Comparison of ENCODE assay signal across 9 cellular contexts in the genomic region with DNA sequence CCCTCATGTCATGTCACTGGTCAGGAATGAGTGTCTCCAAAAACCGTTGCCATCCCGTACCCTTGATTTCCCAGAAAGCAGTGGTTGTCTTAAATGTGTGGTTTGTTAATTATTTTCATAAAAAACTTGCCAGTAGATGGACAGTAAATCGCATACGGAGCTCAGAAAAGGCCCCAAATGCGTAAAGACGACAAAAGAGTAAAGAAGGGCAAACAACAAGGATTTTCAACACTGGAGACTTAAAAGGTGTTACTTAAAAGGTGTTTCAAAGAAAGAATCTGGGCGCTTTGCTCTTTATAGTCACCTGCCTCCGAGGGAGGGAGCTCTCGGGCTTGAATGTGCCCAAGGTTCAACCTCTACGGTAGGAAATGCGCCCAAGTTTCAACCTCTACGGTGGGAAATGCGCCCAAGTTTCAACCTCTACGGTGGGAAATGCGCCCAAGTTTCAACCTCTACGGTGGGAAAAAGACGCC. TPM values are rescaled to one million over a fixed set of nuclear protein-coding genes. Genes with fewer than 3 reads are reported as not detected.
DNase-seq lines count a peak whose midpoint lies in the region; ATAC-seq and TF ChIP-seq lines count a peak whose summit lies in the region.
"Had no signal": no experiment of that assay in that cellular context is flagged by ENCODE, and none has a peak within 500 bp of the region (broad histone marks: within the 10 kb centered on the region; RNA-seq: fewer than 3 reads in every experiment).

No MANE protein-coding gene starts in this region.

- no peaks in the 10 kb centered on the region for H3K36me3 ChIP-seq in smooth muscle cell (ENCODE audit: low read depth)

- H3K27ac ChIP-seq in smooth muscle cell (ENCODE audit: low read depth), result peak overlapping the region; percentile 93

- WGBS in smooth muscle cell (ENCODE audit: low lambda C conversion rate), result 4% methylated on average over 17 of the region's 17 CpGs

- H3K79me2 ChIP-seq in smooth muscle cell (ENCODE audit: low read depth), result no peaks in the 10 kb centered on the region

- peak; percentile 19 for ATAC-seq in GM18520 (IDR thresholded peaks at IDR 0.05; ENCODE audit: unreplicated experiment)
- peak; percentile 25 for ATAC-seq in HG03045 (IDR thresholded peaks at IDR 0.05; ENCODE audit: unreplicated experiment)

- H3F3A ChIP-seq in smooth muscle cell (ENCODE audit: low read depth), result no peaks in the 10 kb centered on the region

- H3K4me1 ChIP-seq in smooth muscle cell (ENCODE audit: low read depth), result peaks cover 5% of the 10 kb centered on the region

- TF ChIP-seq CTCF in brain (conservative IDR thresholded peaks at IDR 0.05) (no peak), smooth muscle cell (IDR thresholded peaks at IDR 0.05; ENCODE audit: borderline replicate concordance, insufficient read depth, poor library complexity, severe bottlenecking) (no peak)

- peaks cover 17% of the 10 kb centered on the region for H3K36me3 Mint-ChIP-seq in brain

- H3K9ac ChIP-seq in smooth muscle cell (ENCODE audit: low read depth), result peak overlapping the region; percentile 92

- peak; percentile 37 for DNase-seq in Ammon's horn (ENCODE audit: low spot score)
- DNase-seq in NCI-H2196 treated with DMSO at 0.1 percent for 48 hours (lab: John Stamatoyannopoulos, UW; ENCODE audit: unreplicated experiment), result peak; percentile 59
- peak; percentile 63 for DNase-seq in inferior parietal cortex (ENCODE audit: extremely low spot score)
- DNase-seq in smooth muscle cell (lab: John Stamatoyannopoulos, UW; ENCODE audit: unreplicated experiment), result no peak
- DNase-seq in activated effector memory CD4-positive, alpha-beta T cell treated with anti-CD3 and anti-CD28 coated beads, Interleukin-2, amount 50 U/mL, for 16 hours, result no peak

- peak overlapping the region; percentile 89 to 97 (median 94) for H3K27ac Mint-ChIP-seq in brain

- peak overlapping the region; percentile 71 for H2AFZ ChIP-seq in smooth muscle cell (ENCODE audit: low read depth)

- H3K4me3 Mint-ChIP-seq in brain, result peak overlapping the region; percentile 86 to 95 (median 91)

- peaks cover 6% of the 10 kb centered on the region for H3K27me3 Mint-ChIP-seq in brain

- H3K9me3 ChIP-seq in smooth muscle cell (replicated peaks; ENCODE audit: low read depth), result no peaks in the 10 kb centered on the region

- H3K4me1 Mint-ChIP-seq in brain, result peaks cover 39% of the 10 kb centered on the region

- H3K9me3 Mint-ChIP-seq in brain, result no peaks in the 10 kb centered on the region

- no peaks in the 10 kb centered on the region for H4K20me1 ChIP-seq in smooth muscle cell (ENCODE audit: low read depth)

- peak overlapping the region; percentile 94 for H3K4me2 ChIP-seq in smooth muscle cell

- peak overlapping the region; percentile 80 for H3K4me3 ChIP-seq in smooth muscle cell

- no peaks in the 10 kb centered on the region for H3K27me3 ChIP-seq in smooth muscle cell (ENCODE audit: low read depth)

RNA-seq across cellular contexts. Expression of a gene that starts 0.7 kb away (rescaled TPM):
- polyA plus RNA-seq in brain (ENCODE audit: insufficient read depth, low read depth, low replicate concordance) (1.9 TPM), smooth muscle cell (1.9 and 4.4 TPM in 2 replicates)
- 3.3 and 11.0 TPM in 2 replicates for total RNA-seq in smooth muscle cell
- total RNA-seq: RPMI7951 had no signal

RNA-seq across cellular contexts. Expression of a gene that starts 59.5 kb away (rescaled TPM):
- polyA plus RNA-seq in brain (ENCODE audit: insufficient read depth, low read depth, low replicate concordance) (644 TPM), smooth muscle cell (468 and 469 TPM in 2 replicates)
- 532 and 584 TPM in 2 replicates for total RNA-seq in smooth muscle cell

Comparison
In these comparisons a context has a peak if more than half of its experiments do, and no peak if none do; other contexts are left out.
1. DNase-seq: peak in Ammon's horn (single experiment), NCI-H2196 treated with DMSO at 0.1 percent for 48 hours (single experiment) and inferior parietal cortex (single experiment); none in smooth muscle cell (single experiment) and activated effector memory CD4-positive, alpha-beta T cell treated with anti-CD3 and anti-CD28 coated beads, Interleukin-2, amount 50 U/mL, for 16 hours (single experiment).